17 cellular contexts compared by ENCODE assay signal in genomic region chr2:191312662-191313061, GRCh38.
"Had no signal": no experiment of that assay in that cellular context is flagged by ENCODE, and none has a peak within 500 bp of the region (broad histone marks: within the 10 kb centered on the region; RNA-seq: fewer than 3 reads in every experiment).

No MANE protein-coding gene starts in this region.

- DNase-seq: activated CD4-positive, alpha-beta T cell treated with anti-CD3 and anti-CD28 coated beads for 4 hours; activated CD8-positive, alpha-beta memory T cell treated with anti-CD3 and anti-CD28 coated beads, Interleukin-2, amount 50 U/mL, for 4 hours; activated CD8-positive, alpha-beta T cell treated with anti-CD3 and anti-CD28 coated beads for 36 hours; activated naive CD4-positive, alpha-beta T cell treated with anti-CD3 and anti-CD28 coated beads, Interleukin-2, amount 50 U/mL, for 16 hours; activated T-cell treated with anti-CD3 and anti-CD28 coated beads, Interleukin-2, amount 50 U/mL, for 72 hours; aorta; Karpas-422; NCI-H1105 treated with DMSO at 0.1 percent for 48 hours; NCI-H2029 treated with DMSO at 0.1 percent for 48 hours; NCI-H345; NCI-H510A; NCI-H526 treated with DMSO at 0.1 percent for 48 hours; NCI-H82; Peyer's patch; SHP77 treated with DMSO at 0.1 percent for 48 hours had no signal

- H3K4me1 ChIP-seq: Peyer's patch had no signal

- ATAC-seq: activated CD4-positive, CD25-positive, alpha-beta regulatory T cell treated with anti-CD3 and anti-CD28 coated beads, Interleukin-2, amount 50 U/mL, for 24 hours; activated CD8-positive, alpha-beta T cell treated with anti-CD3 and anti-CD28 coated beads for 36 hours; activated T-cell treated with anti-CD3 and anti-CD28 coated beads, Interleukin-2, amount 50 U/mL, for 72 hours; K562 had no signal

- H3K27me3 ChIP-seq: Peyer's patch had no signal

- H3K4me3 ChIP-seq: K562, Peyer's patch had no signal

- H3K9me3 ChIP-seq: Peyer's patch had no signal

- H3K36me3 ChIP-seq: Peyer's patch had no signal
